12 cellular contexts compared by ENCODE assay signal in the genomic region with DNA sequence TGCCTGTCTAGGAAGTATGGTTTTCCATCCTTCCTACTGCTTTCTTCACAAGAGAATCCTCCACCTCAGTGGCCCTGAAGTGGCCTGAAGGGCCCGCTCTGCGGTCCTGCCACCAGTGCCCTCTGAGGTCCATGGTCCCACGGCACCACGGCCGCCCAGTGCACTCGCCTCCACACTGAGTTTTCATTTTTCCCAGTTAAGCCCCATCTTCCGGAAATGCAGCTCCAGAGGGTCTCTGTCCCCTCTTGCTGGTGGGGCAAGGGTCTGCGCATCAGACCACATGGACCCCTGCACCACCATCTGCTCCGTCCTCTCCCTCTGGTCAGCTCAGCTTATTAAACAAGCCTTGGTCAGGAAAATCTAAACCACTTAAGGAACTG. TPM values are rescaled to one million over a fixed set of nuclear protein-coding genes. Genes with fewer than 3 reads are reported as not detected.
DNase-seq lines count a peak whose midpoint lies in the region; ATAC-seq and TF ChIP-seq lines count a peak whose summit lies in the region.
"Had no signal": no experiment of that assay in that cellular context is flagged by ENCODE, and none has a peak within 500 bp of the region (broad histone marks: within the 10 kb centered on the region; RNA-seq: fewer than 3 reads in every experiment).

No MANE protein-coding gene starts in this region.

- no peaks in the 10 kb centered on the region for H3K9me3 Mint-ChIP-seq in activated T-cell treated with anti-CD3 and anti-CD28 coated beads, Interleukin-2, amount 50 U/mL, for 72 hours
- H3K9me3 Mint-ChIP-seq in activated B cell treated with CpG ODN at 0.5 μM for 24 hours (no peaks in the 10 kb centered on the region), endodermal cell (no peaks in the 10 kb centered on the region)
- no peaks in the 10 kb centered on the region for H3K9me3 Mint-ChIP-seq in stimulated activated naive B cell treated with anti-CD40 and anti-IgM and Interleukin-4, amounts not matched to agents 10 μg/mL and 1 μg/mL and 100 μg/mL, for 72 hours
- H3K9me3 Mint-ChIP-seq: GM23338 had no signal

- no peak overlapping the region for H3K9ac ChIP-seq in endodermal cell (ENCODE audit: extremely low read depth, low read length, poor library complexity, severe bottlenecking)

- peaks cover 9% of the 10 kb centered on the region for H3K36me3 ChIP-seq in endodermal cell (ENCODE audit: control insufficient read depth, insufficient read depth, low read length)

- peak overlapping the region; percentile 96 for H3K27ac Mint-ChIP-seq in activated T-cell treated with anti-CD3 and anti-CD28 coated beads, Interleukin-2, amount 50 U/mL, for 72 hours
- H3K27ac Mint-ChIP-seq in activated B cell treated with CpG ODN at 0.5 μM for 24 hours (peak overlapping the region; percentile 96), endodermal cell (no peak overlapping the region)
- H3K27ac Mint-ChIP-seq in stimulated activated naive B cell treated with anti-CD40 and anti-IgM and Interleukin-4, amounts not matched to agents 10 μg/mL and 1 μg/mL and 100 μg/mL, for 72 hours, result peak overlapping the region; percentile 97
- H3K27ac Mint-ChIP-seq: GM23338 had no signal

- H3K4me1 ChIP-seq in endodermal cell (ENCODE audit: control insufficient read depth, insufficient read depth, low read length), result peaks cover 14% of the 10 kb centered on the region

- H3K4me1 Mint-ChIP-seq in activated T-cell treated with anti-CD3 and anti-CD28 coated beads, Interleukin-2, amount 50 U/mL, for 72 hours (ENCODE audit: low read depth), result peaks cover 66% of the 10 kb centered on the region
- H3K4me1 Mint-ChIP-seq in activated B cell treated with CpG ODN at 0.5 μM for 24 hours (peaks cover 77% of the 10 kb centered on the region), endodermal cell (peaks cover 15% of the 10 kb centered on the region)
- peaks cover 38 to 70% of the 10 kb centered on the region in 2 donors for H3K4me1 Mint-ChIP-seq in stimulated activated naive B cell treated with anti-CD40 and anti-IgM and Interleukin-4, amounts not matched to agents 10 μg/mL and 1 μg/mL and 100 μg/mL, for 72 hours

- no peak overlapping the region for H3K27ac ChIP-seq in endodermal cell (ENCODE audit: low read depth, low read length)

- intact Hi-C loops in activated B cell treated with CpG ODN at 0.5 μM for 24 hours (cut with micrococcal nuclease), result loop anchor here (5.0 to 10.0 kb wide), 6 partner anchors 541 to 1171 kb away; partner anchors contain the start of genes D2HGDH, FARP2, HDAC4 and MTERF4

- no peaks in the 10 kb centered on the region for H3K27me3 Mint-ChIP-seq in activated T-cell treated with anti-CD3 and anti-CD28 coated beads, Interleukin-2, amount 50 U/mL, for 72 hours (ENCODE audit: low read depth)
- H3K27me3 Mint-ChIP-seq in activated B cell treated with CpG ODN at 0.5 μM for 24 hours, result no peaks in the 10 kb centered on the region
- H3K27me3 Mint-ChIP-seq in endodermal cell (ENCODE audit: insufficient read depth), result peaks cover 23% of the 10 kb centered on the region
- no peaks in the 10 kb centered on the region for H3K27me3 Mint-ChIP-seq in stimulated activated naive B cell treated with anti-CD40 and anti-IgM and Interleukin-4, amounts not matched to agents 10 μg/mL and 1 μg/mL and 100 μg/mL, for 72 hours
- H3K27me3 Mint-ChIP-seq: progenitor cell of endocrine pancreas had no signal

- H3K27me3 ChIP-seq in endodermal cell (ENCODE audit: control insufficient read depth, insufficient read depth, low read length, poor library complexity, severe bottlenecking), result peaks cover 11% of the 10 kb centered on the region

- H3K4me3 Mint-ChIP-seq in activated T-cell treated with anti-CD3 and anti-CD28 coated beads, Interleukin-2, amount 50 U/mL, for 72 hours, result peak overlapping the region; percentile 94 to 97
- H3K4me3 Mint-ChIP-seq in activated B cell treated with CpG ODN at 0.5 μM for 24 hours (peak overlapping the region; percentile 38), endodermal cell (no peak overlapping the region)
- H3K4me3 Mint-ChIP-seq in stimulated activated naive B cell treated with anti-CD40 and anti-IgM and Interleukin-4, amounts not matched to agents 10 μg/mL and 1 μg/mL and 100 μg/mL, for 72 hours, result peak overlapping the region; percentile 95 to 96
- H3K4me3 Mint-ChIP-seq: GM23338 had no signal

- CTCF ChIA-PET in activated B cell treated with CpG ODN at 0.5 μM for 24 hours (lab: Charles Lee), result interaction anchor here (1.9 kb wide), 1 partner anchor 16 kb away, joined by 4 read pairs; no protein-coding TSS in a partner anchor

- no peak for ATAC-seq in activated T-cell treated with anti-CD3 and anti-CD28 coated beads, Interleukin-2, amount 50 U/mL, for 72 hours (replicated peaks in 1 of 2)
- no peak for ATAC-seq in activated B cell treated with CpG ODN at 0.5 μM for 24 hours (ENCODE audit: low read depth)
- no peak for ATAC-seq in stimulated activated naive B cell treated with anti-CD40 and anti-IgM and Interleukin-4, amounts not matched to agents 10 μg/mL and 1 μg/mL and 100 μg/mL, for 72 hours (replicated peaks)
- ATAC-seq in HG02678 (IDR thresholded peaks at IDR 0.05; ENCODE audit: unreplicated experiment), result no peak
- ATAC-seq: GM23338, Right ventricle myocardium inferior had no signal

- H3K9me3 ChIP-seq in endodermal cell (ENCODE audit: control insufficient read depth, low read length), result no peaks in the 10 kb centered on the region

- H3K36me3 Mint-ChIP-seq in activated T-cell treated with anti-CD3 and anti-CD28 coated beads, Interleukin-2, amount 50 U/mL, for 72 hours (ENCODE audit: insufficient read depth in 2 of 2), result peaks cover 15 to 19% of the 10 kb centered on the region in 2 donors
- H3K36me3 Mint-ChIP-seq in activated B cell treated with CpG ODN at 0.5 μM for 24 hours (ENCODE audit: low read depth), result peaks cover 33% of the 10 kb centered on the region
- H3K36me3 Mint-ChIP-seq in endodermal cell (ENCODE audit: low read depth), result peaks cover 17% of the 10 kb centered on the region
- H3K36me3 Mint-ChIP-seq in stimulated activated naive B cell treated with anti-CD40 and anti-IgM and Interleukin-4, amounts not matched to agents 10 μg/mL and 1 μg/mL and 100 μg/mL, for 72 hours, result peaks cover 20 to 32% of the 10 kb centered on the region in 2 donors

- peak in 1 of 2 donors; percentile 3 for DNase-seq in activated T-cell treated with anti-CD3 and anti-CD28 coated beads, Interleukin-2, amount 50 U/mL, for 72 hours
- DNase-seq in activated T-cell treated with anti-CD3 and anti-CD28 coated beads for 4 hours (no peak), activated B cell treated with CpG ODN at 0.5 μM for 24 hours (no peak), endodermal cell (peak; percentile 20), NCI-H2171 (lab: John Stamatoyannopoulos, UW) (no peak)
- DNase-seq in stimulated activated naive B cell treated with anti-CD40 and anti-IgM and Interleukin-4, amounts not matched to agents 10 μg/mL and 1 μg/mL and 100 μg/mL, for 72 hours, result no peak
- no peak for DNase-seq in stimulated activated naive CD4-positive, alpha-beta T cell treated with Interleukin-2 at 50 U/mL for 16 hours (lab: John Stamatoyannopoulos, UW)
- DNase-seq: activated CD4-positive, alpha-beta T cell treated with anti-CD3 and anti-CD28 coated beads, Interleukin-2, amount 50 U/mL, for 4 hours had no signal

- TF ChIP-seq CTCF in activated B cell treated with CpG ODN at 0.5 μM for 24 hours (IDR thresholded peaks at IDR 0.05) (no peak), endodermal cell (conservative IDR thresholded peaks at IDR 0.05) (no peak)

- H3K4me3 ChIP-seq in endodermal cell (ENCODE audit: low read length), result no peak overlapping the region
- H3K4me3 ChIP-seq: GM23338 had no signal

- 92 to 94% methylated on average over 2 to 9 of the region's 9 CpGs for whole genome bisulfite sequencing in endodermal cell (ENCODE audit: insufficient coverage in 1 of 2, insufficient read length in 1 of 2), 2 experiments

- POLR2A ChIA-PET in activated B cell treated with CpG ODN at 0.5 μM for 24 hours (lab: Charles Lee), result interaction anchor here (12.0 kb wide), 1 partner anchor 23 kb away, joined by 536 read pairs; the partner anchor contains the start of gene CAPN10

RNA-seq across cellular contexts. Expression of gene DUSP28, which starts 4.0 kb away (rescaled TPM):
- total RNA-seq in activated T-cell treated with anti-CD3 and anti-CD28 coated beads, Interleukin-2, amount 50 U/mL, for 72 hours, result 1 to 10 TPM; 7.1 to 7.3 TPM
- total RNA-seq in activated B cell treated with CpG ODN at 0.5 μM for 24 hours (11.5 and 11.8 TPM in 2 replicates), endodermal cell (1 to 10 TPM; 1.4 to 2.8 TPM)
- 8.9 TPM for polyA plus RNA-seq in endodermal cell (2013, experiment 1 of 2)
- polyA plus RNA-seq in endodermal cell (2013, experiment 2 of 2), result 6.1 TPM

RNA-seq across cellular contexts. Expression of gene RNPEPL1, which starts 4.1 kb away (rescaled TPM):
- total RNA-seq in activated T-cell treated with anti-CD3 and anti-CD28 coated beads, Interleukin-2, amount 50 U/mL, for 72 hours, result 10 to 100 TPM; 74.0 to 77.3 TPM
- total RNA-seq in activated B cell treated with CpG ODN at 0.5 μM for 24 hours (70.0 and 71.0 TPM in 2 replicates), endodermal cell (10 to 100 TPM; 38.4 to 52.4 TPM)
- 18.2 TPM for polyA plus RNA-seq in endodermal cell (2013, experiment 1 of 2)
- 18.1 TPM for polyA plus RNA-seq in endodermal cell (2013, experiment 2 of 2)

RNA-seq across cellular contexts. Expression of gene ANKMY1, which starts 6.4 kb away (rescaled TPM):
- total RNA-seq in activated T-cell treated with anti-CD3 and anti-CD28 coated beads, Interleukin-2, amount 50 U/mL, for 72 hours, result 10 to 100 TPM; 31.6 to 44.9 TPM
- total RNA-seq in activated B cell treated with CpG ODN at 0.5 μM for 24 hours, result 33.4 and 40.4 TPM in 2 replicates
- 10 to 100 TPM in 1 of 2 donors, 1 to 10 TPM in 1; 7.4 to 13.3 TPM for total RNA-seq in endodermal cell
- polyA plus RNA-seq in endodermal cell (2013, experiment 1 of 2), result 6.2 TPM
- 4.8 TPM for polyA plus RNA-seq in endodermal cell (2013, experiment 2 of 2)

RNA-seq across cellular contexts. Expression of gene CAPN10, which starts 22.4 kb away (rescaled TPM):
- total RNA-seq in activated T-cell treated with anti-CD3 and anti-CD28 coated beads, Interleukin-2, amount 50 U/mL, for 72 hours, result 10 to 100 TPM; 36.9 to 43.7 TPM
- total RNA-seq in activated B cell treated with CpG ODN at 0.5 μM for 24 hours (55.2 and 61.8 TPM in 2 replicates), endodermal cell (10 to 100 TPM; 58.9 to 61.9 TPM)
- 43.3 TPM for polyA plus RNA-seq in endodermal cell (2013, experiment 1 of 2)
- polyA plus RNA-seq in endodermal cell (2013, experiment 2 of 2), result 41.5 TPM
